16 cellular contexts compared by ENCODE assay signal in the genomic region with DNA sequence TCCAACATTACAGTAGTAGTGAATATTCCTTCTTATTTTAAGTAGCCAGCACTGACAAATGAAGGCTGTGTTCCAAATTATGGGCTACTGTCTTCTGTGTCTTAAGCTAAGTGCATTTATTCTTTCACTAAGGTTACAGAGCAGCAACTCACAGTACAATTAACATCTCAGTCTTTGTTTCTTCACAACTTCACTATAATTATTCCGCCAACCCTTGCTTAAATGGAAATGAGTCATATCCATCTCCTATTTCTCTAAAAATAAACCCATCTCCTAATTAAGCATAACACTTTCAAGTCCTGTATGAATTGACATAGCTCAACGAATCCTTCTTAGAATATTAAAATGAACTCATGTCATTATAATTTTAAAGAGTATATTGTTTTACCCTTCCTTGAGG. TPM values are rescaled to one million over a fixed set of nuclear protein-coding genes. Genes with fewer than 3 reads are reported as not detected.
A peak's percentile ranks its signal among the peaks of the same experiment; 100 is the strongest.
DNase-seq lines count a peak whose midpoint lies in the region; ATAC-seq and TF ChIP-seq lines count a peak whose summit lies in the region.
"Had no signal": no experiment of that assay in that cellular context is flagged by ENCODE, and none has a peak within 500 bp of the region (broad histone marks: within the 10 kb centered on the region; RNA-seq: fewer than 3 reads in every experiment).

No MANE protein-coding gene starts in this region.

- peak overlapping the region in 2 of 3 donors; percentile 2 to 86 for H3K27ac Mint-ChIP-seq in CD4-positive, CD25-positive, alpha-beta regulatory T cell
- H3K27ac Mint-ChIP-seq in T-helper 17 cell = peak overlapping the region; percentile 35
- peak overlapping the region; percentile 51 to 60 (median 55) for H3K27ac Mint-ChIP-seq in nephron
- H3K27ac Mint-ChIP-seq: CD8-positive, alpha-beta memory T cell; progenitor cell of endocrine pancreas had no signal

- peak in 1 of 2 donors; percentile 36 for ATAC-seq in CD4-positive, CD25-positive, alpha-beta regulatory T cell (ENCODE audit: low read depth in 2 of 2)
- ATAC-seq in T-helper 17 cell (no peak), GM21423 (IDR thresholded peaks at IDR 0.05; ENCODE audit: unreplicated experiment) (no peak)
- ATAC-seq: left colon had no signal

- peak overlapping the region in 1 of 4 donors; percentile 47 for H3K4me3 Mint-ChIP-seq in CD4-positive, CD25-positive, alpha-beta regulatory T cell
- peak overlapping the region; percentile 28 for H3K4me3 Mint-ChIP-seq in T-helper 17 cell
- no peak overlapping the region for H3K4me3 Mint-ChIP-seq in nephron
- H3K4me3 Mint-ChIP-seq: brain; CD8-positive, alpha-beta memory T cell had no signal

- H3K36me3 ChIP-seq in CD4-positive, CD25-positive, alpha-beta regulatory T cell (ENCODE audit: control insufficient read depth, insufficient read depth, low read length) = no peaks in the 10 kb centered on the region

- H3K36me3 Mint-ChIP-seq in CD4-positive, CD25-positive, alpha-beta regulatory T cell = no peaks in the 10 kb centered on the region
- H3K36me3 Mint-ChIP-seq in T-helper 17 cell (ENCODE audit: low read depth) (no peaks in the 10 kb centered on the region), nephron (ENCODE audit: low read depth) (peaks cover 6% of the 10 kb centered on the region)
- H3K36me3 Mint-ChIP-seq: brain; CD8-positive, alpha-beta memory T cell had no signal

- H3K27me3 ChIP-seq in CD4-positive, CD25-positive, alpha-beta regulatory T cell (ENCODE audit: control insufficient read depth, insufficient read depth, low read length) = no peaks in the 10 kb centered on the region

- H3K9me3 Mint-ChIP-seq in CD4-positive, CD25-positive, alpha-beta regulatory T cell = no peaks in the 10 kb centered on the region
- H3K9me3 Mint-ChIP-seq in nephron = no peaks in the 10 kb centered on the region
- H3K9me3 Mint-ChIP-seq: brain; CD8-positive, alpha-beta memory T cell had no signal

- no peak overlapping the region for H3K27ac ChIP-seq in CD4-positive, CD25-positive, alpha-beta regulatory T cell (ENCODE audit: insufficient read depth, low read length, poor library complexity, severe bottlenecking)
- H3K27ac ChIP-seq: 22Rv1 had no signal

- peaks cover 7% of the 10 kb centered on the region for H3K27me3 Mint-ChIP-seq in CD4-positive, CD25-positive, alpha-beta regulatory T cell
- H3K27me3 Mint-ChIP-seq in T-helper 17 cell = peaks cover 5% of the 10 kb centered on the region
- peaks cover 16% of the 10 kb centered on the region for H3K27me3 Mint-ChIP-seq in nephron (ENCODE audit: low read depth)

- H3K4me1 Mint-ChIP-seq in CD4-positive, CD25-positive, alpha-beta regulatory T cell = peaks cover 20 to 62% (median 41%) of the 10 kb centered on the region in 4 donors
- H3K4me1 Mint-ChIP-seq in T-helper 17 cell = peaks cover 21% of the 10 kb centered on the region
- H3K4me1 Mint-ChIP-seq in nephron = peaks cover 71% of the 10 kb centered on the region

- H3K4me3 ChIP-seq in CD4-positive, CD25-positive, alpha-beta regulatory T cell (ENCODE audit: low read depth, low read length) = peak overlapping the region; percentile 28

- no peak for TF ChIP-seq CTCF in nephron (IDR thresholded peaks at IDR 0.05; ENCODE audit: unreplicated experiment in 3 of 3)

- peaks cover 19% of the 10 kb centered on the region for H3K4me1 ChIP-seq in CD4-positive, CD25-positive, alpha-beta regulatory T cell (ENCODE audit: control insufficient read depth, insufficient read depth, low read length, poor library complexity, severe bottlenecking)

- DNase-seq in NCI-H1436 (lab: John Stamatoyannopoulos, UW) (peak; percentile 18), NCI-H1436 treated with DMSO at 0.1 percent for 48 hours (lab: John Stamatoyannopoulos, UW) (no peak), T-helper 17 cell (no peak), GOT3 (lab: John Stamatoyannopoulos, UW) (no peak), cerebellum (ENCODE audit: low spot score) (no peak)
- peak in 1 of 3 donors; percentile 55 for DNase-seq in CD4-positive, CD25-positive, alpha-beta regulatory T cell
- DNase-seq: CD8-positive, alpha-beta memory T cell; left colon; NCI-H1048; NCI-H226; stimulated activated CD4-positive, alpha-beta T cell treated with anti-CD3 and anti-CD28 coated beads, Interleukin-2, amount 100 ng/mL, for 24 hours had no signal

- H3K9me3 ChIP-seq in CD4-positive, CD25-positive, alpha-beta regulatory T cell (ENCODE audit: control insufficient read depth in 2 of 2, low read length in 2 of 2) = no peaks in the 10 kb centered on the region
- no peaks in the 10 kb centered on the region for H3K9me3 ChIP-seq in T-helper 17 cell (ENCODE audit: control insufficient read depth, low read length, poor library complexity, severe bottlenecking)

RNA-seq across cellular contexts. Expression of gene ETS1, which starts 6.7 kb away (rescaled TPM):
- 1,033 TPM for total RNA-seq in CD4-positive, CD25-positive, alpha-beta regulatory T cell
- polyA plus RNA-seq in CD4-positive, CD25-positive, alpha-beta regulatory T cell = 100 to 1,000 TPM; 489 to 636 (median 541) TPM
- 100 to 1,000 TPM; 670 to 745 TPM for total RNA-seq in T-helper 17 cell
- total RNA-seq in cerebellum = 14.6 TPM

Comparison
In these comparisons a context has a peak if more than half of its experiments do, and no peak if none do; other contexts are left out.
1. RNA of gene ETS1, which starts 6.7 kb away (total RNA-seq): 1,033 TPM in CD4-positive, CD25-positive, alpha-beta regulatory T cell (single experiment) and 670 to 745 TPM in T-helper 17 cell; 14.6 TPM in cerebellum (single experiment); every median in the first group is over 10 times any median in the second.
2. Peak in every context shown above with its lines, with median percentiles within 50 percentile points of each other: H3K27ac Mint-ChIP-seq.